In genomic region chr10:67883710-67884312, GRCh38 we compare ENCODE assay signal across 8 cellular contexts. TPM values are rescaled to one million over a fixed set of nuclear protein-coding genes. Genes with fewer than 3 reads are reported as not detected.
DNase-seq lines count a peak whose midpoint lies in the region; ATAC-seq, FAIRE-seq and TF ChIP-seq lines count a peak whose summit lies in the region.

No MANE protein-coding gene starts in this region.

- WGBS in adrenal gland, 4 donors, result 9 to 16% (median 14%) methylated on average over 13 of the region's 13 CpGs
- 14% methylated on average over 13 of the region's 13 CpGs for WGBS in suprapubic skin

- H3K27me3 ChIP-seq in adrenal gland, result no peaks in the 10 kb centered on the region
- H3K27me3 ChIP-seq in keratinocyte (ENCODE audit: control insufficient read depth, extremely low read depth, insufficient read depth, low read length), result no peaks in the 10 kb centered on the region
- H3K27me3 ChIP-seq in suprapubic skin, result no peaks in the 10 kb centered on the region

- no peak for TF ChIP-seq EP300 in suprapubic skin (IDR thresholded peaks at IDR 0.05)

- H3K9me3 Mint-ChIP-seq in activated T-cell treated with anti-CD3 and anti-CD28 coated beads, Interleukin-2, amount 50 U/mL, for 4 hours, result no peaks in the 10 kb centered on the region

- intact Hi-C loops in adrenal gland (cut with DNase I), result no loop called here

- H3K36me3 ChIP-seq in adrenal gland (replicated peaks in 1 of 2), result peaks cover 0 to 23% of the 10 kb centered on the region in 2 donors
- H3K36me3 ChIP-seq in keratinocyte (ENCODE audit: control insufficient read depth in 2 of 2, extremely low read depth in 1 of 2, insufficient read depth in 2 of 2, low read length in 2 of 2), result no peaks in the 10 kb centered on the region
- peaks cover 19% of the 10 kb centered on the region for H3K36me3 ChIP-seq in suprapubic skin

- no peak for DNase-seq in activated T-cell treated with anti-CD3 and anti-CD28 coated beads, Interleukin-2, amount 50 U/mL, for 4 hours
- no peak for DNase-seq in activated T-cell treated with anti-CD3 and anti-CD28 coated beads, Interleukin-2, amount 50 U/mL, for 1 hour
- DNase-seq in adrenal gland, result peak in 3 of 7 donors; percentile 18 to 34 (median 31)
- no peak for DNase-seq in keratinocyte (ENCODE audit: low read depth, low spot score)
- no peak for DNase-seq in suprapubic skin (ENCODE audit: low spot score in 2 of 2)
- DNase-seq in SIG-M5 treated with dmso at 0.1 percent for 504 hours (lab: John Stamatoyannopoulos, UW; ENCODE audit: unreplicated experiment), result no peak
- no peak for DNase-seq in retina
- DNase-seq in occipital lobe (lab: John Stamatoyannopoulos, UW), result no peak

- H2AFZ ChIP-seq in keratinocyte (ENCODE audit: control insufficient read depth, low read length), result peak overlapping the region; percentile 93

- peaks cover 17% of the 10 kb centered on the region for H3K79me2 ChIP-seq in keratinocyte (ENCODE audit: control insufficient read depth, insufficient read depth, low read length)

- peak overlapping the region; percentile 84 for H3K4me2 ChIP-seq in keratinocyte (ENCODE audit: control insufficient read depth, extremely low read depth, insufficient read depth, low read depth, low read length)

- TF ChIP-seq CTCF in adrenal gland (IDR thresholded peaks at IDR 0.05) (peak in 1 of 6 experiments; percentile 9), keratinocyte (optimal IDR thresholded peaks at IDR 0.05 in 1 of 3, IDR thresholded peaks at IDR 0.05 in 1 of 3, conservative IDR thresholded peaks at IDR 0.05 in 1 of 3; ENCODE audit: extremely low read depth in 1 of 3, insufficient read depth in 2 of 3, low read length in 3 of 3) (no peak), suprapubic skin (IDR thresholded peaks at IDR 0.05) (no peak)

- TF ChIP-seq POLR2A in adrenal gland (IDR thresholded peaks at IDR 0.05) (no peak), suprapubic skin (IDR thresholded peaks at IDR 0.05) (no peak)

- H3K4me3 ChIP-seq in adrenal gland (peak overlapping the region in 2 of 4 donors; percentile 22 to 94), keratinocyte (ENCODE audit: control insufficient read depth in 2 of 3, extremely low read depth in 1 of 3, insufficient read depth in 2 of 3, low read depth in 1 of 3, low read length in 3 of 3) (peak overlapping the region; percentile 78 to 89 (median 82)), suprapubic skin (peak overlapping the region; percentile 90)

- H3K9me1 ChIP-seq in keratinocyte (ENCODE audit: control insufficient read depth, extremely low read depth, insufficient read depth, low read length), result peaks cover 2% of the 10 kb centered on the region

- peaks cover 24% of the 10 kb centered on the region for H3K4me1 Mint-ChIP-seq in activated T-cell treated with anti-CD3 and anti-CD28 coated beads, Interleukin-2, amount 50 U/mL, for 4 hours (ENCODE audit: low read depth)

- no peaks in the 10 kb centered on the region for H4K20me1 ChIP-seq in keratinocyte (ENCODE audit: control insufficient read depth, extremely low read depth, insufficient read depth, low read length)

- H3K4me3 Mint-ChIP-seq in activated T-cell treated with anti-CD3 and anti-CD28 coated beads, Interleukin-2, amount 50 U/mL, for 4 hours, result peak overlapping the region; percentile 88

- H3K27ac ChIP-seq in adrenal gland (peak overlapping the region; percentile 61 to 99 (median 96)), keratinocyte (ENCODE audit: control insufficient read depth, insufficient read depth, low read length) (peak overlapping the region; percentile 82), suprapubic skin (peak overlapping the region; percentile 100)

- H3K9me3 ChIP-seq in adrenal gland (replicated peaks in 1 of 3) (no peaks in the 10 kb centered on the region), keratinocyte (ENCODE audit: control insufficient read depth, low read depth, low read length) (no peaks in the 10 kb centered on the region), suprapubic skin (no peaks in the 10 kb centered on the region)

- peak in 1 of 2 donors; percentile 2 for ATAC-seq in activated T-cell treated with anti-CD3 and anti-CD28 coated beads, Interleukin-2, amount 50 U/mL, for 4 hours

- no peaks in the 10 kb centered on the region for H3K27me3 Mint-ChIP-seq in activated T-cell treated with anti-CD3 and anti-CD28 coated beads, Interleukin-2, amount 50 U/mL, for 4 hours (ENCODE audit: low read depth)

- peaks cover 10% of the 10 kb centered on the region for H3K36me3 Mint-ChIP-seq in activated T-cell treated with anti-CD3 and anti-CD28 coated beads, Interleukin-2, amount 50 U/mL, for 4 hours (ENCODE audit: insufficient read depth)

- peak overlapping the region; percentile 85 for H3K9ac ChIP-seq in keratinocyte (ENCODE audit: control insufficient read depth, extremely low read depth, insufficient read depth, low read length)

- peak; percentile 26 for FAIRE-seq in keratinocyte (lab: Jason Lieb, UNC)

- dilution Hi-C loops in keratinocyte (cut with MboI; ENCODE audit: extremely low pct_ligation_motif_present, low sequenced_read_pairs), result no loop called here

- H3K4me1 ChIP-seq in adrenal gland (replicated peaks in 1 of 2) (peaks cover 4 to 30% of the 10 kb centered on the region in 2 donors), keratinocyte (ENCODE audit: control insufficient read depth, extremely low read depth, insufficient read depth, low read length) (peaks cover 6% of the 10 kb centered on the region), suprapubic skin (peaks cover 24% of the 10 kb centered on the region)

RNA-seq across cellular contexts. Expression of gene SIRT1, which starts 0.6 kb away (rescaled TPM):
- total RNA-seq in activated T-cell treated with anti-CD3 and anti-CD28 coated beads, Interleukin-2, amount 50 U/mL, for 4 hours, result 10 to 100 TPM; 14.8 to 17.3 (median 15.2) TPM
- total RNA-seq in adrenal gland, result 10 to 100 TPM; 20.6 to 51.8 (median 32.1) TPM
- polyA plus RNA-seq in adrenal gland, result 10 to 100 TPM; 14.8 to 25.9 (median 15.1) TPM
- 4.6 to 9.8 TPM (median 6.1 TPM) in 3 replicates for polyA plus RNA-seq in keratinocyte
- 41.3 TPM for polyA plus RNA-seq in keratinocyte (2011; ENCODE audit: low read depth)
- polyA plus RNA-seq in keratinocyte (2011; cell fraction: cytosol; rRNA removed), result 3.9 and 8.1 TPM in 2 replicates
- polyA plus RNA-seq in keratinocyte (2011; cell fraction: nucleus; rRNA removed), result 7.3 and 9.5 TPM in 2 replicates
- polyA plus RNA-seq in keratinocyte (2012; ENCODE audit: low replicate concordance), result 5.7 and 23.2 TPM in 2 replicates
- 1.4 to 4.6 TPM (median 2.9 TPM) in 3 replicates for polyA minus RNA-seq in keratinocyte
- 3.1 TPM for polyA minus RNA-seq in keratinocyte (2011; cell fraction: cytosol; rRNA and poly(A)+ RNA removed)
- polyA minus RNA-seq in keratinocyte (2011; cell fraction: nucleus; rRNA and poly(A)+ RNA removed), result 3.5 and 7.8 TPM in 2 replicates
- total RNA-seq in suprapubic skin, result 10 to 100 TPM; 18.8 to 26.3 (median 20.7) TPM
- 43.7 TPM for total RNA-seq in occipital lobe

RNA-seq across cellular contexts. Expression of gene DNAJC12, which starts 45.8 kb away (rescaled TPM):
- total RNA-seq in activated T-cell treated with anti-CD3 and anti-CD28 coated beads, Interleukin-2, amount 50 U/mL, for 4 hours, result under 1 TPM; 0.28 to 0.92 (median 0.84) TPM
- 100 to 1,000 TPM in 2 of 8 donors, 10 to 100 TPM in 6; 38.7 to 228 (median 65.2) TPM for total RNA-seq in adrenal gland
- 100 to 1,000 TPM in 1 of 3 donors, 10 to 100 TPM in 2; 21.0 to 134 (median 58.4) TPM for polyA plus RNA-seq in adrenal gland
- 0.31 to 0.45 TPM (median 0.31 TPM) in 3 replicates for polyA plus RNA-seq in keratinocyte
- 0.22 TPM for polyA plus RNA-seq in keratinocyte (2011; ENCODE audit: low read depth)
- polyA plus RNA-seq in keratinocyte (2011; cell fraction: cytosol; rRNA removed), result 0.19 and 0.56 TPM in 2 replicates
- 0.56 and 0.67 TPM in 2 replicates for polyA plus RNA-seq in keratinocyte (2011; cell fraction: nucleus; rRNA removed)
- polyA plus RNA-seq in keratinocyte (2012; ENCODE audit: low replicate concordance), result 0.13 and 0.21 TPM in 2 replicates
- not detected in 3 replicates for polyA minus RNA-seq in keratinocyte
- not detected for polyA minus RNA-seq in keratinocyte (2011; cell fraction: cytosol; rRNA and poly(A)+ RNA removed)
- 1.2 TPM in 1 of 2 replicates, not detected in the other for polyA minus RNA-seq in keratinocyte (2011; cell fraction: nucleus; rRNA and poly(A)+ RNA removed)
- total RNA-seq in suprapubic skin, result under 1 TPM in 1 of 4 donors, not detected in 3; 0.57 TPM
- total RNA-seq in occipital lobe, result 1.7 TPM

Comparison
In these comparisons a context has a peak if more than half of its experiments do, and no peak if none do; other contexts are left out.
1. RNA of gene DNAJC12, which starts 45.8 kb away (total RNA-seq): 38.7 to 228 TPM in adrenal gland; 1.7 TPM in occipital lobe (single experiment), 0.28 to 0.92 TPM in activated T-cell treated with anti-CD3 and anti-CD28 coated beads, Interleukin-2, amount 50 U/mL, for 4 hours and 0.57 TPM in suprapubic skin; every median in the first group is over 10 times any median in the second.
2. Peak in every context shown above with its lines, with median percentiles within 50 percentile points of each other: H3K27ac ChIP-seq.